ENCODE assay signal across 8 cellular contexts in genomic region chr12:120228291-120229070, GRCh38. TPM values are rescaled to one million over a fixed set of nuclear protein-coding genes. Genes with fewer than 3 reads are reported as not detected.
A peak's percentile ranks its signal among the peaks of the same experiment; 100 is the strongest.
DNase-seq lines count a peak whose midpoint lies in the region; ATAC-seq and TF ChIP-seq lines count a peak whose summit lies in the region.

No MANE protein-coding gene starts in this region.

- ATAC-seq in GM21529 (IDR thresholded peaks at IDR 0.05; ENCODE audit: unreplicated experiment): peak; percentile 85
- ATAC-seq in natural killer cell treated with Interleukin-12 subunit alpha and Interleukin-12 subunit beta and Interleukin-15 and Interleukin-18, amount 100 ng/mL, for 72 hours: peak; percentile 78 to 84

- H3K27me3 Mint-ChIP-seq in natural killer cell treated with Interleukin-12 subunit alpha and Interleukin-12 subunit beta and Interleukin-15 and Interleukin-18, amount 100 ng/mL, for 72 hours: no peaks in the 10 kb centered on the region

- no peaks in the 10 kb centered on the region for H3K9me3 Mint-ChIP-seq in natural killer cell treated with Interleukin-12 subunit alpha and Interleukin-12 subunit beta and Interleukin-15 and Interleukin-18, amount 100 ng/mL, for 72 hours

- peak; percentile 92 for TF ChIP-seq CTCF in fibroblast of pulmonary artery (IDR thresholded peaks at IDR 0.05; ENCODE audit: low read length, missing control alignments)

- H3K27ac Mint-ChIP-seq in natural killer cell treated with Interleukin-12 subunit alpha and Interleukin-12 subunit beta and Interleukin-15 and Interleukin-18, amount 100 ng/mL, for 72 hours: peak overlapping the region; percentile 99

- peaks cover 74 to 80% of the 10 kb centered on the region in 2 donors for H3K4me1 Mint-ChIP-seq in natural killer cell treated with Interleukin-12 subunit alpha and Interleukin-12 subunit beta and Interleukin-15 and Interleukin-18, amount 100 ng/mL, for 72 hours (ENCODE audit: low read depth in 2 of 2)

- H3K4me3 Mint-ChIP-seq in natural killer cell treated with Interleukin-12 subunit alpha and Interleukin-12 subunit beta and Interleukin-15 and Interleukin-18, amount 100 ng/mL, for 72 hours: peak overlapping the region; percentile 72

- H3K4me3 ChIP-seq in fibroblast of pulmonary artery (replicated peaks; ENCODE audit: low read depth, low read length): no peak overlapping the region

- no peaks in the 10 kb centered on the region for H3K36me3 Mint-ChIP-seq in natural killer cell treated with Interleukin-12 subunit alpha and Interleukin-12 subunit beta and Interleukin-15 and Interleukin-18, amount 100 ng/mL, for 72 hours

- peak; percentile 70 for DNase-seq in CMK (ENCODE audit: low read depth)
- DNase-seq in LoVo (ENCODE audit: low spot score): peak; percentile 92
- peak; percentile 72 for DNase-seq in RPMI7951 (ENCODE audit: low read depth)
- DNase-seq in activated T-helper 9 cell treated with anti-CD3 and anti-CD28 coated beads, Interleukin-2, amount 50 U/mL, for 16 hours (ENCODE audit: low read depth): peak; percentile 81
- DNase-seq in fibroblast of pulmonary artery (ENCODE audit: low read depth): peak; percentile 85
- DNase-seq in natural killer cell treated with Interleukin-12 subunit alpha and Interleukin-12 subunit beta and Interleukin-15 and Interleukin-18, amount 100 ng/mL, for 72 hours (ENCODE audit: low spot score): peak; percentile 87
- DNase-seq in stimulated activated naive CD4-positive, alpha-beta T cell treated with Interleukin-2 at 50 U/mL for 16 hours (lab: John Stamatoyannopoulos, UW): peak; percentile 87

RNA-seq across cellular contexts. Expression of gene RPLP0, which starts 27.6 kb away (rescaled TPM):
- total RNA-seq in RPMI7951 (2014; rRNA removed; shearing (Covaris generic)): 3,658 and 4,112 TPM in 2 replicates
- 1,000 to 10,000 TPM; 1,757 to 2,186 TPM for total RNA-seq in natural killer cell treated with Interleukin-12 subunit alpha and Interleukin-12 subunit beta and Interleukin-15 and Interleukin-18, amount 100 ng/mL, for 72 hours

RNA-seq across cellular contexts. Expression of gene GCN1, which starts 34.0 kb away (rescaled TPM):
- total RNA-seq in RPMI7951 (2014; rRNA removed; shearing (Covaris generic)): 27.0 and 39.4 TPM in 2 replicates
- 100 to 1,000 TPM; 126 to 311 TPM for total RNA-seq in natural killer cell treated with Interleukin-12 subunit alpha and Interleukin-12 subunit beta and Interleukin-15 and Interleukin-18, amount 100 ng/mL, for 72 hours

RNA-seq across cellular contexts. Expression of gene PXN, which starts 37.0 kb away (rescaled TPM):
- total RNA-seq in RPMI7951 (2014; rRNA removed; shearing (Covaris generic)): 51.0 and 57.9 TPM in 2 replicates
- 100 to 1,000 TPM; 133 to 160 TPM for total RNA-seq in natural killer cell treated with Interleukin-12 subunit alpha and Interleukin-12 subunit beta and Interleukin-15 and Interleukin-18, amount 100 ng/mL, for 72 hours
